ENCODE assay signal across 8 cellular contexts in the genomic region with DNA sequence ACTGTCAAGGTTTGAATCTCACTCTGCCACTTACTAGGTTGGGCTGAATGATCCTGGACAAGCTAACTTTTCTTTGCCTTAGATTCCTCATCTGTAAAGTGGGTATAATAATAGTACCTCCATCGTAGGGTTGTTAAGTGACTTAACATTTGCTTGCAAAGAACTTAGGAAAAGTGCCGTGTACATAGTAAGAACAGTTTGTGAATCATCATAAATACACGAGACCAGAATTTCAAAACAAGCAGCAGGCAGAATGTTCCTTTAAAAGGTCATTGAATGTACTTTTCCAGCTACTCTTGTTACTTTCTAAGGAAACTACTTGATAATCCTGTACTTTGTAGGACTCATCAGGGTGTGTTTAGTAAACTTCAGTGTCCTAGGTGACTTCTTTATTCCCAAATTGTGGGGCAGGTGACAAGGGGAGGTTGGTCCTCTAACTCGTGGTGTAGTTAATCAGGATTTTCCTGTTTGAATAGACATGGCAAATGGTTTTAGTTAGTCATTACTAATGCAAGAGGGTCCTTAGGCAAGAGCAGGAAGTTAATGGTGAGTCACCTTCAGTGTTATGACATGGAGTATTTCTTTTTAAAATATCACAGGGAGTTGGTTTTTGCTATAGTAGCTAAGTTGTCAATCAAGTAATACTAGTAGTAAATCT.
DNase-seq lines count a peak whose midpoint lies in the region; ATAC-seq and TF ChIP-seq lines count a peak whose summit lies in the region.

No MANE protein-coding gene starts in this region.

- H3K36me3 ChIP-seq in RWPE2 (ENCODE audit: low read depth) (peaks cover 57% of the 10 kb centered on the region), gastrocnemius medialis (peaks cover 0 to 16% of the 10 kb centered on the region in 2 donors)

- TF ChIP-seq CTCF in RWPE2 (IDR thresholded peaks at IDR 0.05; ENCODE audit: poor library complexity, severe bottlenecking) = no peak
- TF ChIP-seq CTCF in gastrocnemius medialis (IDR thresholded peaks at IDR 0.05 in 4 of 5, conservative IDR thresholded peaks at IDR 0.05 in 1 of 5) = no peak
- no peak for TF ChIP-seq CTCF in dorsolateral prefrontal cortex (IDR thresholded peaks at IDR 0.05 in 54 of 56, conservative IDR thresholded peaks at IDR 0.05 in 2 of 56; ENCODE audit: low read depth in 1 of 56, partially characterized antibody in 56 of 56)

- no peaks in the 10 kb centered on the region for H3K27me3 ChIP-seq in RWPE2 (ENCODE audit: insufficient read depth, poor library complexity, severe bottlenecking)
- no peaks in the 10 kb centered on the region for H3K27me3 ChIP-seq in gastrocnemius medialis
- peaks cover 0 to 5% (median 0%) of the 10 kb centered on the region in 45 donors for H3K27me3 ChIP-seq in dorsolateral prefrontal cortex

- H3K27me3 Mint-ChIP-seq in stimulated activated naive B cell treated with anti-CD40 and anti-IgM and Interleukin-4, amounts not matched to agents 10 μg/mL and 1 μg/mL and 100 μg/mL, for 72 hours = peaks cover 0 to 5% of the 10 kb centered on the region in 2 donors

- no peaks in the 10 kb centered on the region for H3K9me3 Mint-ChIP-seq in stimulated activated naive B cell treated with anti-CD40 and anti-IgM and Interleukin-4, amounts not matched to agents 10 μg/mL and 1 μg/mL and 100 μg/mL, for 72 hours

- H3K27ac Mint-ChIP-seq in stimulated activated naive B cell treated with anti-CD40 and anti-IgM and Interleukin-4, amounts not matched to agents 10 μg/mL and 1 μg/mL and 100 μg/mL, for 72 hours = no peak overlapping the region

- H3K36me3 Mint-ChIP-seq in stimulated activated naive B cell treated with anti-CD40 and anti-IgM and Interleukin-4, amounts not matched to agents 10 μg/mL and 1 μg/mL and 100 μg/mL, for 72 hours = no peaks in the 10 kb centered on the region

- ATAC-seq in RWPE2 (ENCODE audit: low read depth) (peak; percentile 84), gastrocnemius medialis (peak; percentile 93 to 95)
- ATAC-seq in stimulated activated naive B cell treated with anti-CD40 and anti-IgM and Interleukin-4, amounts not matched to agents 10 μg/mL and 1 μg/mL and 100 μg/mL, for 72 hours (replicated peaks) = no peak

- intact Hi-C loops in gastrocnemius medialis (cut with DNase I; ENCODE audit: low total_unique reads) = no loop called here
- intact Hi-C loops in dorsolateral prefrontal cortex (cut with DNase I) = no loop called here

- no peak overlapping the region for H3K4me3 Mint-ChIP-seq in stimulated activated naive B cell treated with anti-CD40 and anti-IgM and Interleukin-4, amounts not matched to agents 10 μg/mL and 1 μg/mL and 100 μg/mL, for 72 hours

- H3K4me1 ChIP-seq in RWPE2 (ENCODE audit: insufficient read depth, poor library complexity, severe bottlenecking) (peaks cover 19% of the 10 kb centered on the region), gastrocnemius medialis (peaks cover 0 to 8% of the 10 kb centered on the region in 2 donors)

- in situ Hi-C loops in gastrocnemius medialis (cut with MboI; ENCODE audit: low sequenced_read_pairs in 4 of 4) = no loop called here

- TF ChIP-seq POLR2A in gastrocnemius medialis (IDR thresholded peaks at IDR 0.05) = no peak

- DNase-seq in GF-D8 (lab: John Stamatoyannopoulos, UW) (peak; percentile 64), RWPE2 (ENCODE audit: low spot score) (no peak), fibroblast of the conjunctiva (ENCODE audit: low read depth) (peak; percentile 82), gastrocnemius medialis (no peak), NCI-H748 (lab: John Stamatoyannopoulos, UW; ENCODE audit: unreplicated experiment) (no peak), dorsolateral prefrontal cortex (no peak)
- no peak for DNase-seq in activated CD4-positive, alpha-beta T cell treated with anti-CD3 and anti-CD28 coated beads, Interleukin-2, amount 50 U/mL, for 1 hour
- DNase-seq in stimulated activated naive B cell treated with anti-CD40 and anti-IgM and Interleukin-4, amounts not matched to agents 10 μg/mL and 1 μg/mL and 100 μg/mL, for 72 hours = no peak

- H3K4me3 ChIP-seq in RWPE2 (ENCODE audit: severe bottlenecking) (no peak overlapping the region), gastrocnemius medialis (no peak overlapping the region), dorsolateral prefrontal cortex (no peak overlapping the region)

- H3K9me3 ChIP-seq in RWPE2 (ENCODE audit: severe bottlenecking) (no peaks in the 10 kb centered on the region), gastrocnemius medialis (no peaks in the 10 kb centered on the region)

- H3K4me1 Mint-ChIP-seq in stimulated activated naive B cell treated with anti-CD40 and anti-IgM and Interleukin-4, amounts not matched to agents 10 μg/mL and 1 μg/mL and 100 μg/mL, for 72 hours = no peaks in the 10 kb centered on the region

- H3K27ac ChIP-seq in RWPE2 (ENCODE audit: poor library complexity, severe bottlenecking) (peak overlapping the region; percentile 84), gastrocnemius medialis (peak overlapping the region; percentile 49 to 82 (median 64)), dorsolateral prefrontal cortex (peak overlapping the region in 2 of 59 donors; percentile 31 to 43)

Comparison
In these comparisons a context has a peak if more than half of its experiments do, and no peak if none do; other contexts are left out.
1. DNase-seq: peak in GF-D8 (single experiment) and fibroblast of the conjunctiva (single experiment); none in RWPE2 (single experiment), gastrocnemius medialis (0 of 2), NCI-H748 (single experiment), activated CD4-positive, alpha-beta T cell treated with anti-CD3 and anti-CD28 coated beads, Interleukin-2, amount 50 U/mL, for 1 hour (single experiment), stimulated activated naive B cell treated with anti-CD40 and anti-IgM and Interleukin-4, amounts not matched to agents 10 μg/mL and 1 μg/mL and 100 μg/mL, for 72 hours (single experiment) and dorsolateral prefrontal cortex (0 of 10).
2. ATAC-seq: peak in RWPE2 (single experiment) and gastrocnemius medialis (2 of 2); none in stimulated activated naive B cell treated with anti-CD40 and anti-IgM and Interleukin-4, amounts not matched to agents 10 μg/mL and 1 μg/mL and 100 μg/mL, for 72 hours (0 of 2).